ENCODE assay signal across 11 cellular contexts in the genomic region with DNA sequence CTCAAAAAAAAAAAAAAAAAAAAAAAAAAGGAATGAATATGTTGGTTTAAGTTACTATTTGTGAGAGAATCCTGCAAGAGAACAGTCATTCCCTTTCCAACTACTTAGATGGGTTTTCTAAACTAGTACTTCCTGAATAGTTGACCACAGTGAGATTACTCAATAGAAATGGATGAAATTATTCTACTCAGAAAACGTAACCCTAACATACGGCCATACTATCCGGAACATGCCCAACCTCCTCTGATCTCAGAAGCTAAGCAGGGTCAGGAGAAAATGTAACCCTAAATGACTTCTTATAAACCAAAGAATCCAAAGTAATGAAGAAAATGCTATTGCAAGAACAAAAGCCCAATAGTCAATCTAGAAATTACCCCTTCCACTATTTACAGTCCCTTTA. TPM values are rescaled to one million over a fixed set of nuclear protein-coding genes. Genes with fewer than 3 reads are reported as not detected.
DNase-seq lines count a peak whose midpoint lies in the region; FAIRE-seq and TF ChIP-seq lines count a peak whose summit lies in the region.
"Had no signal": no experiment of that assay in that cellular context is flagged by ENCODE, and none has a peak within 500 bp of the region (broad histone marks: within the 10 kb centered on the region; RNA-seq: fewer than 3 reads in every experiment).

No MANE protein-coding gene starts in this region.

- CTCF ChIA-PET in MCF 10A (lab: Yijun Ruan, JAX), result interaction anchor here (0.6 kb wide), 1 partner anchor 79 kb away, joined by 3 read pairs; no protein-coding TSS in a partner anchor
- CTCF ChIA-PET in activated CD4-positive, alpha-beta memory T cell treated with anti-CD3 and anti-CD28 coated beads for 36 hours (lab: Charles Lee), result interaction anchor here (1.5 kb wide), 1 partner anchor 137 kb away, joined by 3 read pairs; no protein-coding TSS in a partner anchor

- H3K9me3 Mint-ChIP-seq in MCF 10A (ENCODE audit: unreplicated experiment) (no peaks in the 10 kb centered on the region), glutamatergic neuron (ENCODE audit: unreplicated experiment) (peaks cover 7% of the 10 kb centered on the region)
- no peaks in the 10 kb centered on the region for H3K9me3 Mint-ChIP-seq in activated CD4-positive, alpha-beta memory T cell treated with anti-CD3 and anti-CD28 coated beads for 36 hours

- H3K4me3 ChIP-seq in breast epithelium (peak overlapping the region in 1 of 3 donors; percentile 32), kidney (ENCODE audit: low read length in 2 of 2) (no peak overlapping the region)

- TF ChIP-seq POLR2A in breast epithelium (IDR thresholded peaks at IDR 0.05), result no peak

- no peaks in the 10 kb centered on the region for H3K27me3 ChIP-seq in breast epithelium

- no peak overlapping the region for H3K9ac ChIP-seq in kidney (ENCODE audit: low read length in 2 of 2)

- peaks cover 82% of the 10 kb centered on the region for H3K36me3 Mint-ChIP-seq in MCF 10A (ENCODE audit: insufficient read depth, unreplicated experiment)
- peaks cover 42% of the 10 kb centered on the region for H3K36me3 Mint-ChIP-seq in activated CD4-positive, alpha-beta memory T cell treated with anti-CD3 and anti-CD28 coated beads for 36 hours
- H3K36me3 Mint-ChIP-seq in glutamatergic neuron (ENCODE audit: unreplicated experiment), result peaks cover 3% of the 10 kb centered on the region

- no peak overlapping the region for H3K27ac Mint-ChIP-seq in MCF 10A (ENCODE audit: low read depth, unreplicated experiment)
- peak overlapping the region; percentile 88 for H3K27ac Mint-ChIP-seq in activated CD4-positive, alpha-beta memory T cell treated with anti-CD3 and anti-CD28 coated beads for 36 hours
- H3K27ac Mint-ChIP-seq in glutamatergic neuron (ENCODE audit: unreplicated experiment), result peak overlapping the region; percentile 30

- H3K9me3 ChIP-seq in breast epithelium, result no peaks in the 10 kb centered on the region
- H3K9me3 ChIP-seq in kidney (ENCODE audit: control insufficient read depth in 1 of 2, low read length in 2 of 2), result no peaks in the 10 kb centered on the region

- no peak for TF ChIP-seq CTCF in MCF 10A (IDR thresholded peaks at IDR 0.05; ENCODE audit: unreplicated experiment)
- no peak for TF ChIP-seq CTCF in breast epithelium (IDR thresholded peaks at IDR 0.05)
- TF ChIP-seq CTCF in glutamatergic neuron (IDR thresholded peaks at IDR 0.05; ENCODE audit: partially characterized antibody, unreplicated experiment), result no peak
- no peak for TF ChIP-seq CTCF in kidney (IDR thresholded peaks at IDR 0.05; ENCODE audit: borderline replicate concordance, extremely low read depth, insufficient read depth)

- H3K4me1 Mint-ChIP-seq in MCF 10A (ENCODE audit: insufficient read depth, unreplicated experiment) (peaks cover 25% of the 10 kb centered on the region), glutamatergic neuron (ENCODE audit: low read depth, unreplicated experiment) (peaks cover 21% of the 10 kb centered on the region)
- H3K4me1 Mint-ChIP-seq in activated CD4-positive, alpha-beta memory T cell treated with anti-CD3 and anti-CD28 coated beads for 36 hours (ENCODE audit: low read depth), result peaks cover 45% of the 10 kb centered on the region

- H3K4me3 Mint-ChIP-seq in MCF 10A (ENCODE audit: unreplicated experiment) (peak overlapping the region; percentile 95), glutamatergic neuron (ENCODE audit: unreplicated experiment) (peak overlapping the region; percentile 72)
- peak overlapping the region; percentile 51 for H3K4me3 Mint-ChIP-seq in activated CD4-positive, alpha-beta memory T cell treated with anti-CD3 and anti-CD28 coated beads for 36 hours

- BruUV-seq in MCF 10A (replicated peaks; lab: Mats Ljungman, UMichigan), result no TSS peak

- H3K4me1 ChIP-seq in breast epithelium (peaks cover 0 to 10% of the 10 kb centered on the region in 2 donors), kidney (ENCODE audit: control insufficient read depth in 1 of 2, insufficient read depth in 1 of 2, low read depth in 1 of 2, low read length in 2 of 2) (peaks cover 15 to 21% of the 10 kb centered on the region in 2 donors)

- POLR2A ChIA-PET in MCF 10A (lab: Yijun Ruan, JAX), result interaction anchor here (0.7 to 2.2 kb wide), 3 partner anchors 13 to 138 kb away, joined by 3 to 8 read pairs (median 4); no protein-coding TSS in a partner anchor
- POLR2A ChIA-PET in activated CD4-positive, alpha-beta memory T cell treated with anti-CD3 and anti-CD28 coated beads for 36 hours (lab: Charles Lee), result no interaction called here

- H3K36me3 ChIP-seq in breast epithelium (no peaks in the 10 kb centered on the region), kidney (ENCODE audit: control insufficient read depth in 1 of 2, insufficient read depth in 2 of 2, low read length in 2 of 2) (peaks cover 5 to 14% of the 10 kb centered on the region in 2 donors)

- no peak for DNase-seq in MCF 10A (ENCODE audit: unreplicated experiment)
- no peak for DNase-seq in breast epithelium (ENCODE audit: low spot score in 2 of 2)
- no peak for DNase-seq in activated CD4-positive, alpha-beta memory T cell treated with anti-CD3 and anti-CD28 coated beads for 36 hours
- no peak for DNase-seq in glutamatergic neuron
- DNase-seq in NCI-H82 treated with DMSO at 0.1 percent for 48 hours (lab: John Stamatoyannopoulos, UW; ENCODE audit: unreplicated experiment), result no peak
- DNase-seq in kidney, result no peak
- no peak for DNase-seq in RPMI8226
- DNase-seq in ecto neural progenitor cell (ENCODE audit: low spot score), result no peak
- DNase-seq: NCI-H1092 treated with DMSO at 0.1 percent for 48 hours; stimulated activated CD8-positive, alpha-beta memory T cell treated with anti-CD3 and anti-CD28 coated beads, Interleukin-4, amount 100 ng/mL, for 48 hours had no signal

- H3K27ac ChIP-seq in breast epithelium (no peak overlapping the region), kidney (ENCODE audit: low read depth in 2 of 2, low read length in 2 of 2) (no peak overlapping the region)
- H3K27ac ChIP-seq: C4-2B had no signal

- FAIRE-seq in kidney (lab: Jason Lieb, UNC), result no peak

- H3K27me3 Mint-ChIP-seq in MCF 10A (ENCODE audit: insufficient read depth, unreplicated experiment) (no peaks in the 10 kb centered on the region), glutamatergic neuron (ENCODE audit: unreplicated experiment) (no peaks in the 10 kb centered on the region)
- H3K27me3 Mint-ChIP-seq in activated CD4-positive, alpha-beta memory T cell treated with anti-CD3 and anti-CD28 coated beads for 36 hours, result no peaks in the 10 kb centered on the region

- intact Hi-C loops in MCF 10A (cut with micrococcal nuclease), result no loop called here
- intact Hi-C loops in breast epithelium (cut with DNase I; ENCODE audit: low total_unique reads), result no loop called here
- intact Hi-C loops in activated CD4-positive, alpha-beta memory T cell treated with anti-CD3 and anti-CD28 coated beads for 36 hours (cut with micrococcal nuclease), result loop anchor here (1.0 kb wide), 1 partner anchor 39 kb away; a partner anchor contains a TSS
- intact Hi-C loops in kidney (cut with DNase I), result no loop called here

RNA-seq across cellular contexts. Expression of a gene that starts 4.3 kb away (rescaled TPM):
- 35.3 and 44.2 TPM in 2 replicates for total RNA-seq in MCF 10A (2022)
- total RNA-seq in breast epithelium, result 100 to 1,000 TPM in 1 of 3 donors, 10 to 100 TPM in 2; 48.0 to 113 (median 76.4) TPM
- total RNA-seq in activated CD4-positive, alpha-beta memory T cell treated with anti-CD3 and anti-CD28 coated beads for 36 hours, result 10 to 100 TPM; 45.7 to 48.4 TPM
- 48.9 TPM for total RNA-seq in glutamatergic neuron (ENCODE audit: unreplicated experiment)
- 32.2 TPM for total RNA-seq in kidney
- polyA plus RNA-seq in kidney (ENCODE audit: insufficient read depth, low read depth, low replicate concordance), result 24.6 TPM

RNA-seq across cellular contexts. Expression of a gene that starts 38.7 kb away (rescaled TPM):
- total RNA-seq in MCF 10A (2022) (54.3 and 55.1 TPM in 2 replicates), breast epithelium (10 to 100 TPM; 25.9 to 51.7 (median 26.7) TPM), glutamatergic neuron (ENCODE audit: unreplicated experiment) (42.5 TPM), kidney (39.4 TPM)
- 10 to 100 TPM; 66.2 to 73.3 TPM for total RNA-seq in activated CD4-positive, alpha-beta memory T cell treated with anti-CD3 and anti-CD28 coated beads for 36 hours
- 4.1 TPM for polyA plus RNA-seq in kidney (ENCODE audit: insufficient read depth, low read depth, low replicate concordance)
